In the genomic region with DNA sequence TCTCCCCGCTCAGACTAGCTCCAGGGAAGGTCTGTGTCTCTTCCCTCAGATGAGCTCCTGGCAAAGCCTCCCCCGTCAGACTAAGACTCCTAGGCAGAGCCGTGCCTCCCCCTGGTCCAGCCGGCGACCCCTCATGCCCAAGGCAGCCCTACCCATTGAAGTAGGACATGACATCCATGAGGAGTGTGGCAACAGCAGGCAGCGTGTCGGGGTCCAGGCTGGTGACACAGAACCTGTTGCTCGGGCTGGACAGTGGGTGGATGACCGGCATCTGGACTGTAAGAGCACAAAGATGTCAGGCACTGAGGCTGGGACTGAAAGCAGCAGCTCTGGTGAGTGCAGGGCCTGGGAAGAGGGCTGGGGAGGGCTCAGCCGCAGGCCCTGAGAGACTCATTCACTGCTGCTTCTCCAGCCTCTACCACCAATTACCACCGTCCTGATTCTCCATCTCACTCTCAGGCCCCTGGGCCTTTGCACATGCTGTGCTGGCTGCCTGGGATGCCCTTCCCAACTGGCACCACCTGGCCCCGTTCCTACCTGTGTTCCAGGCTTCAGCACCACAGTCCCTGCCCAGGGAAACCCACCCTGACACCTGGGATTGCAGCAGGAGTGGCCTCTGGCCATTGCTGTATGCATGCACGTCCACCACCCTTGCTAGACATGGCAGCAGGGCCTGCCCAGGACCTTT, we compare ENCODE assay signal across 15 cellular contexts. TPM values are rescaled to one million over a fixed set of nuclear protein-coding genes. Genes with fewer than 3 reads are reported as not detected.
A peak's percentile ranks its signal among the peaks of the same experiment; 100 is the strongest.
DNase-seq lines count a peak whose midpoint lies in the region; ATAC-seq and TF ChIP-seq lines count a peak whose summit lies in the region.
"Had no signal": no experiment of that assay in that cellular context is flagged by ENCODE, and none has a peak within 500 bp of the region (broad histone marks: within the 10 kb centered on the region; RNA-seq: fewer than 3 reads in every experiment).

No MANE protein-coding gene starts in this region.

- WGBS in esophagus squamous epithelium, 2 donors: 82 to 84% methylated on average over 3 of the region's 13 CpGs

- H4K20me1 ChIP-seq in OCI-LY1 (ENCODE audit: insufficient read depth, low read length): no peaks in the 10 kb centered on the region

- peaks cover 58% of the 10 kb centered on the region for H3K36me3 Mint-ChIP-seq in activated naive CD4-positive, alpha-beta T cell treated with anti-CD3 and anti-CD28 coated beads for 36 hours (ENCODE audit: low read depth)
- H3K36me3 Mint-ChIP-seq in activated naive CD8-positive, alpha-beta T cell treated with anti-CD3 and anti-CD28 coated beads, Interleukin-2, amount 50 U/mL, for 24 hours (ENCODE audit: low read depth): peaks cover 29% of the 10 kb centered on the region
- peaks cover 15 to 28% of the 10 kb centered on the region in 2 donors for H3K36me3 Mint-ChIP-seq in stimulated activated naive B cell treated with anti-CD40 and anti-IgM and Interleukin-4, amounts not matched to agents 10 μg/mL and 1 μg/mL and 100 μg/mL, for 72 hours
- peaks cover 3 to 4% of the 10 kb centered on the region in 2 donors for H3K36me3 Mint-ChIP-seq in CD14-positive monocyte

- H3K27me3 ChIP-seq in OCI-LY1 (ENCODE audit: insufficient read depth, low read length) (no peaks in the 10 kb centered on the region), esophagus squamous epithelium (no peaks in the 10 kb centered on the region)
- H3K27me3 ChIP-seq: foreskin keratinocyte had no signal

- no peak for TF ChIP-seq POLR2A in esophagus squamous epithelium (IDR thresholded peaks at IDR 0.05)

- peak overlapping the region; percentile 97 for H3K4me3 Mint-ChIP-seq in activated naive CD4-positive, alpha-beta T cell treated with anti-CD3 and anti-CD28 coated beads for 36 hours
- H3K4me3 Mint-ChIP-seq in activated naive CD8-positive, alpha-beta T cell treated with anti-CD3 and anti-CD28 coated beads, Interleukin-2, amount 50 U/mL, for 24 hours: peak overlapping the region; percentile 88
- H3K4me3 Mint-ChIP-seq in stimulated activated naive B cell treated with anti-CD40 and anti-IgM and Interleukin-4, amounts not matched to agents 10 μg/mL and 1 μg/mL and 100 μg/mL, for 72 hours: peak overlapping the region; percentile 81 to 87
- H3K4me3 Mint-ChIP-seq in CD14-positive monocyte: no peak overlapping the region

- ATAC-seq in activated naive CD8-positive, alpha-beta T cell treated with anti-CD3 and anti-CD28 coated beads, Interleukin-2, amount 50 U/mL, for 24 hours: no peak
- no peak for ATAC-seq in stimulated activated naive B cell treated with anti-CD40 and anti-IgM and Interleukin-4, amounts not matched to agents 10 μg/mL and 1 μg/mL and 100 μg/mL, for 72 hours (replicated peaks)
- ATAC-seq: foreskin keratinocyte, left ventricle myocardium superior had no signal

- no peaks in the 10 kb centered on the region for H3K9me2 ChIP-seq in OCI-LY1 (ENCODE audit: low read depth, low read length)

- H3K4me3 ChIP-seq in OCI-LY1 (ENCODE audit: low read depth, low read length, poor library complexity, severe bottlenecking): peak overlapping the region; percentile 75
- no peak overlapping the region for H3K4me3 ChIP-seq in esophagus squamous epithelium

- H3K27ac ChIP-seq in OCI-LY1 (ENCODE audit: low read depth, low read length, poor library complexity, severe bottlenecking) (peak overlapping the region; percentile 97), esophagus squamous epithelium (no peak overlapping the region)
- H3K27ac ChIP-seq: foreskin keratinocyte had no signal

- H3K4me1 ChIP-seq in OCI-LY1 (ENCODE audit: insufficient read depth, low read length, severe bottlenecking): peaks cover 62% of the 10 kb centered on the region
- H3K4me1 ChIP-seq in esophagus squamous epithelium: peaks cover 0 to 4% (median 0%) of the 10 kb centered on the region in 3 donors
- H3K4me1 ChIP-seq: foreskin keratinocyte had no signal

- H3K4me1 Mint-ChIP-seq in activated naive CD4-positive, alpha-beta T cell treated with anti-CD3 and anti-CD28 coated beads for 36 hours (ENCODE audit: low read depth): peaks cover 47% of the 10 kb centered on the region
- peaks cover 63% of the 10 kb centered on the region for H3K4me1 Mint-ChIP-seq in activated naive CD8-positive, alpha-beta T cell treated with anti-CD3 and anti-CD28 coated beads, Interleukin-2, amount 50 U/mL, for 24 hours
- peaks cover 30 to 78% of the 10 kb centered on the region in 2 donors for H3K4me1 Mint-ChIP-seq in stimulated activated naive B cell treated with anti-CD40 and anti-IgM and Interleukin-4, amounts not matched to agents 10 μg/mL and 1 μg/mL and 100 μg/mL, for 72 hours
- H3K4me1 Mint-ChIP-seq in CD14-positive monocyte: peaks cover 5% of the 10 kb centered on the region

- H3K4me2 ChIP-seq in OCI-LY1 (ENCODE audit: low read length): peak overlapping the region; percentile 83

- TF ChIP-seq CTCF in OCI-LY1 (IDR thresholded peaks at IDR 0.05; ENCODE audit: low read length): no peak
- TF ChIP-seq CTCF in CD14-positive monocyte (IDR thresholded peaks at IDR 0.05): no peak
- no peak for TF ChIP-seq CTCF in esophagus squamous epithelium (IDR thresholded peaks at IDR 0.05)

- CTCF ChIA-PET in activated naive CD4-positive, alpha-beta T cell treated with anti-CD3 and anti-CD28 coated beads for 36 hours (lab: Charles Lee): interaction anchor here (0.6 to 2.2 kb wide), 8 partner anchors 9 to 185 kb away, joined by 3 to 11 read pairs (median 3); partner anchors contain the start of genes GPC2 and STAG3

- H3K36me3 ChIP-seq in OCI-LY1 (ENCODE audit: insufficient read depth, low read length) (peaks cover 32% of the 10 kb centered on the region; the same call in 1 of the 2 replicates), esophagus squamous epithelium (peaks cover 0 to 43% (median 0%) of the 10 kb centered on the region in 3 donors)

- H3K79me2 ChIP-seq in OCI-LY1 (ENCODE audit: insufficient read depth, low read length): no peaks in the 10 kb centered on the region

- no peaks in the 10 kb centered on the region for H3K9me3 Mint-ChIP-seq in activated naive CD4-positive, alpha-beta T cell treated with anti-CD3 and anti-CD28 coated beads for 36 hours
- no peaks in the 10 kb centered on the region for H3K9me3 Mint-ChIP-seq in activated naive CD8-positive, alpha-beta T cell treated with anti-CD3 and anti-CD28 coated beads, Interleukin-2, amount 50 U/mL, for 24 hours
- no peaks in the 10 kb centered on the region for H3K9me3 Mint-ChIP-seq in stimulated activated naive B cell treated with anti-CD40 and anti-IgM and Interleukin-4, amounts not matched to agents 10 μg/mL and 1 μg/mL and 100 μg/mL, for 72 hours
- H3K9me3 Mint-ChIP-seq in CD14-positive monocyte: no peaks in the 10 kb centered on the region

- no peak overlapping the region for H2AFZ ChIP-seq in OCI-LY1 (ENCODE audit: low read length)

- H3K9me3 ChIP-seq in OCI-LY1 (ENCODE audit: low read length) (no peaks in the 10 kb centered on the region), esophagus squamous epithelium (no peaks in the 10 kb centered on the region)

- peak overlapping the region; percentile 79 for H3K9ac ChIP-seq in OCI-LY1 (ENCODE audit: low read length)

- no peaks in the 10 kb centered on the region for H3K27me3 Mint-ChIP-seq in activated naive CD4-positive, alpha-beta T cell treated with anti-CD3 and anti-CD28 coated beads for 36 hours (ENCODE audit: low read depth)
- no peaks in the 10 kb centered on the region for H3K27me3 Mint-ChIP-seq in activated naive CD8-positive, alpha-beta T cell treated with anti-CD3 and anti-CD28 coated beads, Interleukin-2, amount 50 U/mL, for 24 hours
- H3K27me3 Mint-ChIP-seq in stimulated activated naive B cell treated with anti-CD40 and anti-IgM and Interleukin-4, amounts not matched to agents 10 μg/mL and 1 μg/mL and 100 μg/mL, for 72 hours: no peaks in the 10 kb centered on the region
- no peaks in the 10 kb centered on the region for H3K27me3 Mint-ChIP-seq in CD14-positive monocyte (ENCODE audit: low read depth in 3 of 3)
- H3K27me3 Mint-ChIP-seq: progenitor cell of endocrine pancreas had no signal

- DNase-seq in activated naive CD4-positive, alpha-beta T cell treated with anti-CD3 and anti-CD28 coated beads for 36 hours: no peak
- DNase-seq in activated naive CD4-positive, alpha-beta T cell (lab: John Stamatoyannopoulos, UW): no peak
- DNase-seq in activated naive CD8-positive, alpha-beta T cell treated with anti-CD3 and anti-CD28 coated beads, Interleukin-2, amount 50 U/mL, for 24 hours: no peak
- no peak for DNase-seq in stimulated activated naive B cell treated with anti-CD40 and anti-IgM and Interleukin-4, amounts not matched to agents 10 μg/mL and 1 μg/mL and 100 μg/mL, for 72 hours
- DNase-seq in CD14-positive monocyte (ENCODE audit: low spot score) (no peak), DMS 273 treated with DMSO at 0.1 percent for 48 hours (lab: John Stamatoyannopoulos, UW) (no peak), esophagus squamous epithelium (lab: John Stamatoyannopoulos, UW) (no peak)
- DNase-seq: amygdala, foreskin keratinocyte, left ventricle myocardium superior, NCI-H1105, NCI-H2227 treated with DMSO at 0.1 percent for 48 hours had no signal

- peak overlapping the region; percentile 98 for H3K27ac Mint-ChIP-seq in activated naive CD4-positive, alpha-beta T cell treated with anti-CD3 and anti-CD28 coated beads for 36 hours
- H3K27ac Mint-ChIP-seq in activated naive CD8-positive, alpha-beta T cell treated with anti-CD3 and anti-CD28 coated beads, Interleukin-2, amount 50 U/mL, for 24 hours: peak overlapping the region; percentile 97
- peak overlapping the region; percentile 99 for H3K27ac Mint-ChIP-seq in stimulated activated naive B cell treated with anti-CD40 and anti-IgM and Interleukin-4, amounts not matched to agents 10 μg/mL and 1 μg/mL and 100 μg/mL, for 72 hours
- H3K27ac Mint-ChIP-seq in CD14-positive monocyte: peak overlapping the region in 1 of 7 donors; percentile 79

- H3F3A ChIP-seq in OCI-LY1 (ENCODE audit: insufficient read depth, low read length): 0 out of 2 replicates have a peak, but pooled peaks cover 2% of the 10 kb centered on the region

- intact Hi-C loops in activated naive CD4-positive, alpha-beta T cell treated with anti-CD3 and anti-CD28 coated beads for 36 hours (cut with micrococcal nuclease): loop anchor here (5.0 kb wide), 1 partner anchor 50 kb away; no protein-coding TSS in a partner anchor
- intact Hi-C loops in CD14-positive monocyte (cut with micrococcal nuclease): no loop called here
- intact Hi-C loops in esophagus squamous epithelium (cut with DNase I): no loop called here

RNA-seq across cellular contexts. Expression of gene PVRIG, which starts 2.8 kb away (rescaled TPM):
- total RNA-seq in activated naive CD4-positive, alpha-beta T cell treated with anti-CD3 and anti-CD28 coated beads for 36 hours: 10 to 100 TPM; 22.7 to 22.8 TPM
- polyA plus RNA-seq in CD14-positive monocyte: under 1 TPM; 0.27 to 0.38 TPM
- total RNA-seq in esophagus squamous epithelium: under 1 TPM; 0.26 to 0.99 (median 0.67) TPM
- total RNA-seq: foreskin keratinocyte, left ventricle myocardium superior, progenitor cell of endocrine pancreas, SK-MEL-5 had no signal
- polyA plus RNA-seq: foreskin keratinocyte had no signal

RNA-seq across cellular contexts. Expression of gene STAG3, which starts 44.9 kb away (rescaled TPM):
- 10 to 100 TPM; 38.4 to 41.0 TPM for total RNA-seq in activated naive CD4-positive, alpha-beta T cell treated with anti-CD3 and anti-CD28 coated beads for 36 hours
- polyA plus RNA-seq in CD14-positive monocyte: under 1 TPM in 1 of 2 donors, not detected in 1; 0.39 TPM
- under 1 TPM in 2 of 4 donors, not detected in 2; 0.40 to 0.95 TPM for total RNA-seq in esophagus squamous epithelium

RNA-seq across cellular contexts. Expression of gene GPC2, which starts 45.4 kb away (rescaled TPM):
- 1 to 10 TPM; 7.6 to 9.5 TPM for total RNA-seq in activated naive CD4-positive, alpha-beta T cell treated with anti-CD3 and anti-CD28 coated beads for 36 hours
- polyA plus RNA-seq in CD14-positive monocyte: not detected
- total RNA-seq in esophagus squamous epithelium: 1 to 10 TPM in 1 of 4 donors, under 1 TPM in 2, not detected in 1; 0.57 to 1.4 (median 0.83) TPM

RNA-seq across cellular contexts. Expression of gene GAL3ST4, which starts 54.2 kb away (rescaled TPM):
- total RNA-seq in activated naive CD4-positive, alpha-beta T cell treated with anti-CD3 and anti-CD28 coated beads for 36 hours: 1 to 10 TPM; 6.2 to 6.5 TPM
- polyA plus RNA-seq in CD14-positive monocyte: not detected
- 1 to 10 TPM; 2.5 to 7.5 (median 5.3) TPM for total RNA-seq in esophagus squamous epithelium

Comparison
In these comparisons a context has a peak if more than half of its experiments do, and no peak if none do; other contexts are left out.
1. H3K4me3 Mint-ChIP-seq: peak in activated naive CD4-positive, alpha-beta T cell treated with anti-CD3 and anti-CD28 coated beads for 36 hours (single experiment), activated naive CD8-positive, alpha-beta T cell treated with anti-CD3 and anti-CD28 coated beads, Interleukin-2, amount 50 U/mL, for 24 hours (single experiment) and stimulated activated naive B cell treated with anti-CD40 and anti-IgM and Interleukin-4, amounts not matched to agents 10 μg/mL and 1 μg/mL and 100 μg/mL, for 72 hours (2 of 2); none in CD14-positive monocyte (0 of 2).
2. RNA of gene PVRIG, which starts 2.8 kb away (total RNA-seq): 22.7 to 22.8 TPM in activated naive CD4-positive, alpha-beta T cell treated with anti-CD3 and anti-CD28 coated beads for 36 hours; 0.26 to 0.99 TPM in esophagus squamous epithelium; every median in the first group is over 10 times any median in the second.
3. RNA of gene STAG3, which starts 44.9 kb away (total RNA-seq): 38.4 to 41.0 TPM in activated naive CD4-positive, alpha-beta T cell treated with anti-CD3 and anti-CD28 coated beads for 36 hours; 0.40 to 0.95 TPM in esophagus squamous epithelium; every median in the first group is over 10 times any median in the second.